24 cellular contexts compared by ENCODE assay signal in the genomic region with DNA sequence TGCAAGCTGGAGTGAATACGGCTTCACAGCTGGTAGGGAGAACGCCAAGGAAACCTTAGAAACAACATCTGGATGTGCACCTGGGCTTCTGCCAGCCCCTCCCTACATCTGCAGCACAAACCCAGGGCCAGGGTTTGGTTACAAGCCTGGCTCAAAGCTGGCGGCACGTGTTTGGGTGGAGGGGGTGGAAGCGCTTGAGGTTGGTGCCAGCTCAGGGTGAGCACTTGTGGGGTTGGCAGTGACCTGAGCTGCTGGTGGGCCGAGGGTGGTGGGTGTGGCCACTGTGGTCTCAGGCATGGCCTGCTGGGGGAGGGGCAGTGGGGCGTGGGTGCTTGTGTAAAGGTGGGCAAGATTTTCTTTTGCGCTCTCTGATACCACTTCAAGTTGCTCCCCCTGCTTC. TPM values are rescaled to one million over a fixed set of nuclear protein-coding genes. Genes with fewer than 3 reads are reported as not detected.
A peak's percentile ranks its signal among the peaks of the same experiment; 100 is the strongest.
DNase-seq lines count a peak whose midpoint lies in the region; ATAC-seq and TF ChIP-seq lines count a peak whose summit lies in the region.
"Had no signal": no experiment of that assay in that cellular context is flagged by ENCODE, and none has a peak within 500 bp of the region (broad histone marks: within the 10 kb centered on the region; RNA-seq: fewer than 3 reads in every experiment).

No MANE protein-coding gene starts in this region.

- H3K27me3 ChIP-seq in neutrophil: no peaks in the 10 kb centered on the region
- no peaks in the 10 kb centered on the region for H3K27me3 ChIP-seq in HAP-1 (ENCODE audit: low read depth)

- DNase-seq in NCI-H510A treated with DMSO at 0.1 percent for 48 hours (lab: John Stamatoyannopoulos, UW) (peak; percentile 9), NCI-H510A (lab: John Stamatoyannopoulos, UW) (no peak), T-helper 17 cell (no peak), HAP-1 (ENCODE audit: low spot score in 2 of 2) (no peak)
- DNase-seq in Jurkat, Clone E6-1 (ENCODE audit: low read depth, low spot score): peak; percentile 55
- DNase-seq: C1 segment of cervical spinal cord; foreskin melanocyte; H9; KBM-7; mesendoderm; NCI-H1092; NCI-H2107; NCI-H82; SK-N-SH; stimulated activated CD4-positive, alpha-beta T cell treated with anti-CD3 and anti-CD28 coated beads, Interleukin-4, amount 100 ng/mL, for 4 hours had no signal

- H3K4me1 ChIP-seq in neutrophil (ENCODE audit: control insufficient read depth in 1 of 2, insufficient read depth in 1 of 2, low read depth in 1 of 2, low read length in 1 of 2) (peaks cover 73 to 77% of the 10 kb centered on the region in 2 experiments), HAP-1 (no peaks in the 10 kb centered on the region)
- H3K4me1 ChIP-seq: breast epithelium had no signal

- TF ChIP-seq CTCF in neutrophil (IDR thresholded peaks at IDR 0.05): no peak

- H3K36me3 ChIP-seq in neutrophil (no peaks in the 10 kb centered on the region), HAP-1 (replicated peaks) (no peaks in the 10 kb centered on the region)
- H3K36me3 ChIP-seq: breast epithelium, thoracic aorta had no signal

- in situ Hi-C loops in HAP-1 (cut with MboI; ENCODE audit: low sequenced_read_pairs): no loop called here

- peak overlapping the region; percentile 66 for H3K27ac Mint-ChIP-seq in T-helper 17 cell
- H3K27ac Mint-ChIP-seq in stimulated activated memory B cell treated with anti-CD40 and anti-IgM and Interleukin-4, amounts not matched to agents 10 μg/mL and 1 μg/mL and 100 μg/mL, for 72 hours: no peak overlapping the region

- no peak overlapping the region for H3K4me3 ChIP-seq in Jurkat, Clone E6-1 (ENCODE audit: low read length)
- H3K4me3 ChIP-seq in neutrophil (ENCODE audit: low read depth in 1 of 2, low read length in 1 of 2) (no peak overlapping the region), HAP-1 (no peak overlapping the region)
- H3K4me3 ChIP-seq: breast epithelium, smooth muscle cell, thoracic aorta had no signal

- H3K9me3 ChIP-seq in T-helper 17 cell (ENCODE audit: control insufficient read depth, low read length, poor library complexity, severe bottlenecking) (no peaks in the 10 kb centered on the region), neutrophil (no peaks in the 10 kb centered on the region), HAP-1 (no peaks in the 10 kb centered on the region)
- H3K9me3 ChIP-seq: breast epithelium, SK-N-SH, thoracic aorta had no signal

- H3K36me3 Mint-ChIP-seq in T-helper 17 cell (ENCODE audit: low read depth): no peaks in the 10 kb centered on the region
- no peaks in the 10 kb centered on the region for H3K36me3 Mint-ChIP-seq in stimulated activated memory B cell treated with anti-CD40 and anti-IgM and Interleukin-4, amounts not matched to agents 10 μg/mL and 1 μg/mL and 100 μg/mL, for 72 hours

- no peak for ATAC-seq in T-helper 17 cell
- no peak for ATAC-seq in stimulated activated memory B cell treated with anti-CD40 and anti-IgM and Interleukin-4, amounts not matched to agents 10 μg/mL and 1 μg/mL and 100 μg/mL, for 72 hours
- no peak for ATAC-seq in HG02588 (IDR thresholded peaks at IDR 0.05; ENCODE audit: unreplicated experiment)

- peak overlapping the region; percentile 97 for H3K27ac ChIP-seq in neutrophil
- H3K27ac ChIP-seq: breast epithelium, HL-60, thoracic aorta had no signal

- no peaks in the 10 kb centered on the region for H3K9me3 Mint-ChIP-seq in stimulated activated memory B cell treated with anti-CD40 and anti-IgM and Interleukin-4, amounts not matched to agents 10 μg/mL and 1 μg/mL and 100 μg/mL, for 72 hours
- H3K9me3 Mint-ChIP-seq: dendritic cell treated with granulocyte-macrophage colony-stimulating factor and Interleukin-4, amounts not matched to agents 40 ng/mL and 50 ng/mL, for 4 days had no signal

- H3K27me3 Mint-ChIP-seq in T-helper 17 cell: no peaks in the 10 kb centered on the region
- no peaks in the 10 kb centered on the region for H3K27me3 Mint-ChIP-seq in stimulated activated memory B cell treated with anti-CD40 and anti-IgM and Interleukin-4, amounts not matched to agents 10 μg/mL and 1 μg/mL and 100 μg/mL, for 72 hours
- H3K27me3 Mint-ChIP-seq: dendritic cell treated with granulocyte-macrophage colony-stimulating factor and Interleukin-4, amounts not matched to agents 40 ng/mL and 50 ng/mL, for 4 days had no signal

- peaks cover 28% of the 10 kb centered on the region for H3K4me1 Mint-ChIP-seq in T-helper 17 cell
- peaks cover 54% of the 10 kb centered on the region for H3K4me1 Mint-ChIP-seq in stimulated activated memory B cell treated with anti-CD40 and anti-IgM and Interleukin-4, amounts not matched to agents 10 μg/mL and 1 μg/mL and 100 μg/mL, for 72 hours

- no peak overlapping the region for H3K4me3 Mint-ChIP-seq in T-helper 17 cell
- no peak overlapping the region for H3K4me3 Mint-ChIP-seq in stimulated activated memory B cell treated with anti-CD40 and anti-IgM and Interleukin-4, amounts not matched to agents 10 μg/mL and 1 μg/mL and 100 μg/mL, for 72 hours
- H3K4me3 Mint-ChIP-seq: dendritic cell treated with granulocyte-macrophage colony-stimulating factor and Interleukin-4, amounts not matched to agents 40 ng/mL and 50 ng/mL, for 4 days; H9 had no signal

RNA-seq across cellular contexts. Expression of a gene that starts 15.6 kb away (rescaled TPM):
- polyA plus RNA-seq in Jurkat, Clone E6-1 (2012; ENCODE audit: insufficient read depth, insufficient read length): 12.4 TPM
- 10 to 100 TPM; 28.4 to 34.6 TPM for total RNA-seq in T-helper 17 cell
- polyA plus RNA-seq: neural cell had no signal

Comparison
In these comparisons a context has a peak if more than half of its experiments do, and no peak if none do; other contexts are left out.
1. DNase-seq: peak in NCI-H510A treated with DMSO at 0.1 percent for 48 hours (single experiment) and Jurkat, Clone E6-1 (single experiment); none in NCI-H510A (single experiment), T-helper 17 cell (0 of 3) and HAP-1 (0 of 2).